Comparison of ENCODE assay signal across 10 cellular contexts in the genomic region with DNA sequence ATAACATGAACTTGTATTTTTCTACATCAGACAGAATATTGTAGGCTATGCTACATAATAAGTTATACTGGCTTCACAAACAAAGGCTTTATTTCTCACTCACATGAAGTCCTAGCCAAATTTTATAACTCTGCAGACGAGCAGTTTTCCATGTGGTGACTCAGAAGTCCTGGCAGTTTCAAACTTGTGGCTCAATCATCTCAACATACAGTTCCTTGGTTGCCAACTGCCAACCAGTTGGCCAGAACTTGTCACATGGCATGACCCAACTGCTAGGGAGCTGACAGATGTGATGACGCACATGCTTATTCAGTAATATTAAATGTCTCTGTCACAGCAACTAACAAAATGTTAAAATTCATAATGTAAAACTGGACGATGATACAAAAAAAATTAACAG.
DNase-seq lines count a peak whose midpoint lies in the region; ATAC-seq and TF ChIP-seq lines count a peak whose summit lies in the region.
"Had no signal": no experiment of that assay in that cellular context is flagged by ENCODE, and none has a peak within 500 bp of the region (broad histone marks: within the 10 kb centered on the region; RNA-seq: fewer than 3 reads in every experiment).

No MANE protein-coding gene starts in this region.

- WGBS in lower leg skin, 2 donors: 20 to 28% methylated on average over 3 of the region's 3 CpGs

- peak overlapping the region; percentile 2 for H3K27ac Mint-ChIP-seq in chondrocyte (ENCODE audit: unreplicated experiment)

- H3K27me3 Mint-ChIP-seq in chondrocyte (ENCODE audit: low read depth): no peaks in the 10 kb centered on the region

- H3K36me3 Mint-ChIP-seq in chondrocyte (ENCODE audit: low read depth): peaks cover 3% of the 10 kb centered on the region

- peaks cover 6% of the 10 kb centered on the region for H3K4me1 Mint-ChIP-seq in chondrocyte (ENCODE audit: low read depth)

- TF ChIP-seq POLR2A in lower leg skin (IDR thresholded peaks at IDR 0.05): no peak

- CTCF ChIA-PET in AG04450 (lab: Charles Lee): no interaction called here

- H3K4me3 Mint-ChIP-seq in chondrocyte (ENCODE audit: unreplicated experiment): no peak overlapping the region

- H3K27me3 ChIP-seq in AG04450 (ENCODE audit: control insufficient read depth, insufficient read depth, low read length) (no peaks in the 10 kb centered on the region), MG63 (no peaks in the 10 kb centered on the region)

- no peaks in the 10 kb centered on the region for H3K9me3 Mint-ChIP-seq in chondrocyte (ENCODE audit: low read depth)

- no peak overlapping the region for H3K4me3 ChIP-seq in AG04450 (ENCODE audit: low read depth, low read length)
- H3K4me3 ChIP-seq in MG63: no peak overlapping the region
- H3K4me3 ChIP-seq in lower leg skin (ENCODE audit: low read depth, poor library complexity, severe bottlenecking): no peak overlapping the region
- H3K4me3 ChIP-seq: prostate gland had no signal

- H3K27ac ChIP-seq in AG04450 (ENCODE audit: low read depth, low read length): no peak overlapping the region
- H3K27ac ChIP-seq: prostate gland had no signal

- ATAC-seq in GM19467 (IDR thresholded peaks at IDR 0.05; ENCODE audit: unreplicated experiment): no peak
- ATAC-seq: HCT116 had no signal

- POLR2A ChIA-PET in AG04450 (lab: Yijun Ruan, JAX): no interaction called here

- TF ChIP-seq CTCF in AG04450 (IDR thresholded peaks at IDR 0.05; ENCODE audit: low read depth, low read length): no peak
- TF ChIP-seq CTCF in chondrocyte (IDR thresholded peaks at IDR 0.05): no peak
- no peak for TF ChIP-seq CTCF in lower leg skin (IDR thresholded peaks at IDR 0.05)

- no peaks in the 10 kb centered on the region for H3K36me3 ChIP-seq in MG63
- H3K36me3 ChIP-seq: prostate gland had no signal

- intact Hi-C loops in lower leg skin (cut with DNase I; ENCODE audit: low total_unique reads): no loop called here

- H3K9me3 ChIP-seq in AG04450 (ENCODE audit: control insufficient read depth, insufficient read depth, low read length) (no peaks in the 10 kb centered on the region), MG63 (no peaks in the 10 kb centered on the region)
- H3K9me3 ChIP-seq: prostate gland had no signal

- DNase-seq in AG04450 (ENCODE audit: low read depth, low spot score) (peak; percentile 66), MG63 (peak; percentile 93), chondrocyte (ENCODE audit: low spot score) (no peak), lower leg skin (ENCODE audit: low spot score in 2 of 2) (peak; percentile 64 to 88), occipital lobe (lab: John Stamatoyannopoulos, UW) (no peak), NCI-H1105 (lab: John Stamatoyannopoulos, UW) (no peak)
- DNase-seq in activated CD4-positive, CD25-positive, alpha-beta regulatory T cell (lab: John Stamatoyannopoulos, UW): no peak

Comparison
In these comparisons a context has a peak if more than half of its experiments do, and no peak if none do; other contexts are left out.
1. DNase-seq: peak in AG04450 (single experiment), MG63 (single experiment) and lower leg skin (2 of 2); none in chondrocyte (single experiment), occipital lobe (single experiment), activated CD4-positive, CD25-positive, alpha-beta regulatory T cell (0 of 4) and NCI-H1105 (single experiment).